ENCODE assay signal across 20 cellular contexts in the genomic region with DNA sequence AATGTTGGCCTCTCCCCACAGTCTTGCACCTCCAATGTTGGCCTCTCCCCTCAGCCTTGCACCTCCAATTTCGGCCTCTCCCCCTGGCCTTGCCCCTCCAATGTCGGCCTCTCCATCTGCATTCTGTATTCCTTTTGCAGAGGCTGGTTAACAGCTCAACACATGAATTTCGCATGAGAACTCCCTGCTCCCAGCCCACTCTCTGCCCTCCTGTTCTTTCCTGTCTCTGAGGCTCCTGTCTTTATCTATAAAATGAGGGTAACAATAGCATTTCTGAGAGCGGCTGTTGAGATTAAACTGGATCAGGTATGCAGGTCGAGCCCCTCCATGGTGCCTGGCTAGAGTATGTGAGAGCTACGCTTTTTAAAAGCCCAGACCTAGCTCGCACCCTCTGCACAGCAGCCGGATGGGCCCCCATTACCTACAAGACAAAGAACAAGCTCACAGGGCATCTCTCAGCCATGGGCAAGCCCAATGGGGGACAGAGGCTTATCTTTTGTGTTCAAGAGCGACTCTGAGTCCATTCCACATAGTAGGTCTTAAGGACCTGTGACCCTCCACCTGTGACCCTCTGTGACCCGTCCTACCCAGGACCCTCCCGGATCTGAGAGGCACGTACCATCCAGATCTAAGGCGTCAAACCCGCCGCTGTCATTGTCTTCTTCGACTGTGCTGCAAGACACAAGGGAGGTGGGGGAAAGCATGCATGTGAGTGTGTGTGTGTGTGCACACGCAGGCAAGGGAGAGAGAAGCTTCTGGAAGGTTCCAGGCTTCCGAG.
DNase-seq lines count a peak whose midpoint lies in the region; TF ChIP-seq lines count a peak whose summit lies in the region.
"Had no signal": no experiment of that assay in that cellular context is flagged by ENCODE, and none has a peak within 500 bp of the region (broad histone marks: within the 10 kb centered on the region; RNA-seq: fewer than 3 reads in every experiment).

No MANE protein-coding gene starts in this region.

- in situ Hi-C loops in brain microvascular endothelial cell (cut with HindIII; ENCODE audit: low pct_ligation_motif_present, low sequenced_read_pairs), result no loop called here

- peak overlapping the region; percentile 63 for H3K27ac Mint-ChIP-seq in activated CD4-positive, alpha-beta memory T cell treated with anti-CD3 and anti-CD28 coated beads for 36 hours
- H3K27ac Mint-ChIP-seq in activated CD4-positive, alpha-beta memory T cell treated with anti-CD3 and anti-CD28 coated beads, Interleukin-2, amount 10 ng/mL, durations not matched to agents 7 days and 5 days, result no peak overlapping the region

- H3K4me2 ChIP-seq in KMS-11, result peak overlapping the region; percentile 66; the same call in 1 of the 2 replicates

- H3K27ac ChIP-seq in KMS-11, result no peak overlapping the region
- no peak overlapping the region for H3K27ac ChIP-seq in coronary artery
- no peak overlapping the region for H3K27ac ChIP-seq in brain microvascular endothelial cell
- H3K27ac ChIP-seq: adrenal gland, prostate gland, SK-N-MC, tibial artery had no signal

- H3K36me3 Mint-ChIP-seq in activated CD4-positive, alpha-beta memory T cell treated with anti-CD3 and anti-CD28 coated beads for 36 hours, result peaks cover 34% of the 10 kb centered on the region
- peaks cover 53% of the 10 kb centered on the region for H3K36me3 Mint-ChIP-seq in activated CD4-positive, alpha-beta memory T cell treated with anti-CD3 and anti-CD28 coated beads, Interleukin-2, amount 10 ng/mL, durations not matched to agents 7 days and 5 days (ENCODE audit: low read depth)

- H3K9me3 Mint-ChIP-seq in activated CD4-positive, alpha-beta memory T cell treated with anti-CD3 and anti-CD28 coated beads for 36 hours, result no peaks in the 10 kb centered on the region
- no peaks in the 10 kb centered on the region for H3K9me3 Mint-ChIP-seq in activated CD4-positive, alpha-beta memory T cell treated with anti-CD3 and anti-CD28 coated beads, Interleukin-2, amount 10 ng/mL, durations not matched to agents 7 days and 5 days
- H3K9me3 Mint-ChIP-seq: effector memory CD8-positive, alpha-beta T cell; naive B cell had no signal

- H3K79me2 ChIP-seq in KMS-11 (ENCODE audit: insufficient read depth, low read depth), result no peaks in the 10 kb centered on the region

- no peaks in the 10 kb centered on the region for H3K4me1 Mint-ChIP-seq in activated CD4-positive, alpha-beta memory T cell treated with anti-CD3 and anti-CD28 coated beads for 36 hours (ENCODE audit: low read depth)
- H3K4me1 Mint-ChIP-seq in activated CD4-positive, alpha-beta memory T cell treated with anti-CD3 and anti-CD28 coated beads, Interleukin-2, amount 10 ng/mL, durations not matched to agents 7 days and 5 days, result no peaks in the 10 kb centered on the region

- POLR2A ChIA-PET in activated CD4-positive, alpha-beta memory T cell treated with anti-CD3 and anti-CD28 coated beads for 36 hours (lab: Charles Lee), result no interaction called here
- POLR2A ChIA-PET in activated CD4-positive, alpha-beta memory T cell treated with anti-CD3 and anti-CD28 coated beads, Interleukin-2, amount 10 ng/mL, durations not matched to agents 7 days and 5 days (lab: Charles Lee), result no interaction called here

- DNase-seq in activated CD4-positive, alpha-beta memory T cell treated with anti-CD3 and anti-CD28 coated beads for 36 hours, result no peak
- DNase-seq in activated CD4-positive, alpha-beta memory T cell treated with anti-CD3 and anti-CD28 coated beads, Interleukin-2, amount 10 ng/mL, durations not matched to agents 7 days and 5 days, result no peak
- peak; percentile 59 for DNase-seq in coronary artery (ENCODE audit: low spot score)
- peak; percentile 28 for DNase-seq in posterior vena cava (ENCODE audit: low spot score)
- DNase-seq in brain microvascular endothelial cell, result no peak
- DNase-seq in Kasumi-1 (lab: John Stamatoyannopoulos, UW), result no peak
- DNase-seq in NCI-H526 (lab: John Stamatoyannopoulos, UW), result no peak
- DNase-seq: activated CD4-positive, alpha-beta T cell treated with anti-CD3 and anti-CD28 coated beads for 4 hours; C1 segment of cervical spinal cord; central memory CD4-positive, alpha-beta T cell; effector memory CD8-positive, alpha-beta T cell; naive B cell; NCI-H1092 treated with DMSO at 0.1 percent for 48 hours; NCI-H526 treated with DMSO at 0.1 percent for 48 hours; PC-3 had no signal

- H3K4me3 ChIP-seq in KMS-11 (IDR thresholded peaks at IDR 0.05; ENCODE audit: insufficient read depth, low read depth, low read length) (no peak overlapping the region), coronary artery (no peak overlapping the region), brain microvascular endothelial cell (ENCODE audit: low read depth, low read length) (no peak overlapping the region)
- H3K4me3 ChIP-seq: adrenal gland, prostate gland, SK-N-MC, tibial artery had no signal

- H3K36me3 ChIP-seq in KMS-11 (ENCODE audit: insufficient read depth) (no peaks in the 10 kb centered on the region), brain microvascular endothelial cell (replicated peaks) (no peaks in the 10 kb centered on the region)
- H3K36me3 ChIP-seq: adrenal gland, prostate gland, tibial artery had no signal

- CTCF ChIA-PET in activated CD4-positive, alpha-beta memory T cell treated with anti-CD3 and anti-CD28 coated beads for 36 hours (lab: Charles Lee), result no interaction called here
- CTCF ChIA-PET in activated CD4-positive, alpha-beta memory T cell treated with anti-CD3 and anti-CD28 coated beads, Interleukin-2, amount 10 ng/mL, durations not matched to agents 7 days and 5 days (lab: Charles Lee), result no interaction called here

- TF ChIP-seq CTCF in KMS-11 (conservative IDR thresholded peaks at IDR 0.05; ENCODE audit: low read depth, low read length) (no peak), coronary artery (IDR thresholded peaks at IDR 0.05) (no peak), brain microvascular endothelial cell (IDR thresholded peaks at IDR 0.05; ENCODE audit: low read depth, low read length, missing control alignments) (no peak)

- intact Hi-C loops in activated CD4-positive, alpha-beta memory T cell treated with anti-CD3 and anti-CD28 coated beads for 36 hours (cut with micrococcal nuclease), result no loop called here
- intact Hi-C loops in posterior vena cava (cut with DNase I), result no loop called here

- no peaks in the 10 kb centered on the region for H3K27me3 ChIP-seq in KMS-11 (ENCODE audit: insufficient read depth, low read depth)
- peaks cover 17% of the 10 kb centered on the region for H3K27me3 ChIP-seq in brain microvascular endothelial cell (replicated peaks)

- H4K20me1 ChIP-seq in KMS-11 (ENCODE audit: insufficient read depth), result no peaks in the 10 kb centered on the region

- peaks cover 31% of the 10 kb centered on the region for H3K4me1 ChIP-seq in KMS-11 (ENCODE audit: low read depth, poor library complexity, severe bottlenecking)
- H3K4me1 ChIP-seq: adrenal gland, prostate gland had no signal

- H3K4me3 Mint-ChIP-seq in activated CD4-positive, alpha-beta memory T cell treated with anti-CD3 and anti-CD28 coated beads for 36 hours, result no peak overlapping the region
- no peak overlapping the region for H3K4me3 Mint-ChIP-seq in activated CD4-positive, alpha-beta memory T cell treated with anti-CD3 and anti-CD28 coated beads, Interleukin-2, amount 10 ng/mL, durations not matched to agents 7 days and 5 days
- H3K4me3 Mint-ChIP-seq: effector memory CD8-positive, alpha-beta T cell had no signal

- no peaks in the 10 kb centered on the region for H3K27me3 Mint-ChIP-seq in activated CD4-positive, alpha-beta memory T cell treated with anti-CD3 and anti-CD28 coated beads for 36 hours
- H3K27me3 Mint-ChIP-seq in activated CD4-positive, alpha-beta memory T cell treated with anti-CD3 and anti-CD28 coated beads, Interleukin-2, amount 10 ng/mL, durations not matched to agents 7 days and 5 days, result no peaks in the 10 kb centered on the region
- H3K27me3 Mint-ChIP-seq: effector memory CD8-positive, alpha-beta T cell; naive B cell had no signal

- no peak overlapping the region for H2AFZ ChIP-seq in KMS-11 (ENCODE audit: low read depth)

- no peak overlapping the region for H3K9ac ChIP-seq in KMS-11

Comparison
In these comparisons a context has a peak if more than half of its experiments do, and no peak if none do; other contexts are left out.
1. DNase-seq: peak in coronary artery (single experiment) and posterior vena cava (single experiment); none in activated CD4-positive, alpha-beta memory T cell treated with anti-CD3 and anti-CD28 coated beads for 36 hours (single experiment), activated CD4-positive, alpha-beta memory T cell treated with anti-CD3 and anti-CD28 coated beads, Interleukin-2, amount 10 ng/mL, durations not matched to agents 7 days and 5 days (single experiment), brain microvascular endothelial cell (single experiment), Kasumi-1 (0 of 2) and NCI-H526 (0 of 2).